ENCODE assay signal across 24 cellular contexts in genomic region chr17:4633643-4634042, GRCh38. TPM values are rescaled to one million over a fixed set of nuclear protein-coding genes. Genes with fewer than 3 reads are reported as not detected.
"Had no signal": no experiment of that assay in that cellular context is flagged by ENCODE, and none has a peak within 500 bp of the region (broad histone marks: within the 10 kb centered on the region; RNA-seq: fewer than 3 reads in every experiment).

No MANE protein-coding gene starts in this region.

- H3K27me3 ChIP-seq: MG63 had no signal

- H3K4me3 ChIP-seq: MG63, SJSA1, SK-N-MC had no signal

- H3K36me3 ChIP-seq: MG63, SJSA1 had no signal

- DNase-seq: KG1, MG63, NCI-H1092, NCI-H1105 treated with DMSO at 0.1 percent for 48 hours, NCI-H1417 treated with DMSO at 0.1 percent for 48 hours, NCI-H146, NCI-H187, NCI-H2029, NCI-H2081 treated with DMSO at 0.1 percent for 48 hours, NCI-H2171, NCI-H226, NCI-H446, NCI-H510A, NCI-H524 treated with DMSO at 0.1 percent for 48 hours, NCI-H69, NCI-H774, Right ventricle myocardium superior, RPMI8226, SIG-M5, T-helper 1 cell had no signal

- H3K27ac ChIP-seq: SJSA1, SK-N-MC had no signal

- H3K4me1 ChIP-seq: SJSA1 had no signal

- FAIRE-seq: RCC 7860 had no signal

- H3K9me3 ChIP-seq: MG63, SJSA1 had no signal

RNA-seq across cellular contexts. Expression of gene ALOX15, which starts 7.8 kb away (rescaled TPM):
- total RNA-seq: Right ventricle myocardium superior, SJSA1 had no signal

RNA-seq across cellular contexts. Expression of gene SMTNL2, which starts 49.3 kb away (rescaled TPM):
- total RNA-seq: HT-29, SJSA1 had no signal
